Comparison of ENCODE assay signal across 24 cellular contexts in genomic region chrX:96147645-96148044, GRCh38.
DNase-seq lines count a peak whose midpoint lies in the region; ATAC-seq and TF ChIP-seq lines count a peak whose summit lies in the region.
"Had no signal": no experiment of that assay in that cellular context is flagged by ENCODE, and none has a peak within 500 bp of the region (broad histone marks: within the 10 kb centered on the region; RNA-seq: fewer than 3 reads in every experiment).

No MANE protein-coding gene starts in this region.

- H3K36me3 ChIP-seq in upper lobe of right lung, result no peaks in the 10 kb centered on the region
- H3K36me3 ChIP-seq: BLaER1, MG63 had no signal

- peak; percentile 63 for DNase-seq in NCI-H446 treated with DMSO at 0.1 percent for 48 hours (lab: John Stamatoyannopoulos, UW)
- peak; percentile 0 for DNase-seq in fibroblast of peridontal ligament (ENCODE audit: extremely low read depth)
- no peak for DNase-seq in upper lobe of right lung
- DNase-seq in cerebellum (ENCODE audit: low spot score), result no peak
- DNase-seq in NCI-H146 (lab: John Stamatoyannopoulos, UW), result no peak
- DNase-seq: Calu3; CD8-positive, alpha-beta T cell; DMS53; EL; GM23248; HCEC 1CT; Karpas-422; MG63; NCI-H1048; NCI-H2081 treated with DMSO at 0.1 percent for 48 hours; NCI-H510A; NCI-H748 treated with DMSO at 0.1 percent for 48 hours; NK-92 treated with Interleukin-12 subunit alpha and Interleukin-12 subunit beta, amount 100 ng/mL, for 24 hours; SHP77 had no signal

- H3K27ac Mint-ChIP-seq in nephron, result peak overlapping the region in 2 of 3 experiments; percentile 70 to 85
- H3K27ac Mint-ChIP-seq: CD8-positive, alpha-beta T cell; IgD-negative memory B cell had no signal

- intact Hi-C loops in upper lobe of right lung (cut with DNase I), result no loop called here

- no peaks in the 10 kb centered on the region for H3K27me3 ChIP-seq in upper lobe of right lung
- H3K27me3 ChIP-seq: MG63 had no signal

- H3K4me1 ChIP-seq in upper lobe of right lung, result no peaks in the 10 kb centered on the region
- H3K4me1 ChIP-seq: BLaER1 had no signal

- H3K4me1 Mint-ChIP-seq in nephron, result peaks cover 7% of the 10 kb centered on the region

- ATAC-seq in upper lobe of right lung (no peak), HG03097 (IDR thresholded peaks at IDR 0.05; ENCODE audit: low FRiP score, unreplicated experiment) (no peak)
- ATAC-seq: CD8-positive, alpha-beta T cell; GM12878 had no signal

- H3K27me3 Mint-ChIP-seq in nephron (ENCODE audit: low read depth), result no peaks in the 10 kb centered on the region
- H3K27me3 Mint-ChIP-seq: IgD-negative memory B cell had no signal

- TF ChIP-seq CTCF in nephron (IDR thresholded peaks at IDR 0.05; ENCODE audit: unreplicated experiment in 3 of 3) (no peak), upper lobe of right lung (IDR thresholded peaks at IDR 0.05) (no peak)

- no peak overlapping the region for H3K4me3 ChIP-seq in upper lobe of right lung
- H3K4me3 ChIP-seq: BLaER1, GM12878, GM23248, MG63 had no signal

- no peak overlapping the region for H3K4me3 Mint-ChIP-seq in nephron
- H3K4me3 Mint-ChIP-seq: CD8-positive, alpha-beta T cell; IgD-negative memory B cell had no signal

- peak overlapping the region; percentile 36 for H3K27ac ChIP-seq in upper lobe of right lung
- H3K27ac ChIP-seq: BLaER1, GM23248 had no signal

- H3K9me3 ChIP-seq in upper lobe of right lung, result no peaks in the 10 kb centered on the region

- peaks cover 11% of the 10 kb centered on the region for H3K9me3 Mint-ChIP-seq in nephron

- no peaks in the 10 kb centered on the region for H3K36me3 Mint-ChIP-seq in nephron (ENCODE audit: low read depth)
- H3K36me3 Mint-ChIP-seq: CD8-positive, alpha-beta T cell had no signal

Comparison
In these comparisons a context has a peak if more than half of its experiments do, and no peak if none do; other contexts are left out.
1. DNase-seq: peak in NCI-H446 treated with DMSO at 0.1 percent for 48 hours (single experiment) and fibroblast of peridontal ligament (single experiment); none in upper lobe of right lung (single experiment), cerebellum (single experiment) and NCI-H146 (single experiment).